In genomic region chr3:94162700-94163099, GRCh38 we compare ENCODE assay signal across 11 cellular contexts.
DNase-seq lines count a peak whose midpoint lies in the region; ATAC-seq and TF ChIP-seq lines count a peak whose summit lies in the region.
"Had no signal": no experiment of that assay in that cellular context is flagged by ENCODE, and none has a peak within 500 bp of the region (broad histone marks: within the 10 kb centered on the region; RNA-seq: fewer than 3 reads in every experiment).

No MANE protein-coding gene starts in this region.

- ATAC-seq in GM18858 (IDR thresholded peaks at IDR 0.05; ENCODE audit: unreplicated experiment) = peak; percentile 88

- peak overlapping the region; percentile 31; the same call in 1 of the 2 replicates for H2AFZ ChIP-seq in OCI-LY3 (ENCODE audit: low read depth, low read length)

- no peak overlapping the region for H3K9ac ChIP-seq in OCI-LY3 (ENCODE audit: low read length)

- no peaks in the 10 kb centered on the region for H3K79me2 ChIP-seq in OCI-LY3 (ENCODE audit: low read length)

- H4K20me1 ChIP-seq in OCI-LY3 (ENCODE audit: insufficient read depth, low read length) = no peaks in the 10 kb centered on the region

- H3K27me3 ChIP-seq in OCI-LY3 (ENCODE audit: low read depth, low read length) = no peaks in the 10 kb centered on the region

- peak; percentile 81 for DNase-seq in islet precursor cell
- no peak for DNase-seq in NCI-H1436 treated with DMSO at 0.1 percent for 48 hours (lab: John Stamatoyannopoulos, UW)
- DNase-seq in OCI-M2 (lab: John Stamatoyannopoulos, UW; ENCODE audit: unreplicated experiment) = no peak
- no peak for DNase-seq in activated CD4-positive, alpha-beta T cell treated with anti-CD3 and anti-CD28 coated beads for 4 hours
- DNase-seq: activated CD4-positive, CD25-positive, alpha-beta regulatory T cell treated with anti-CD3 and anti-CD28 coated beads, Interleukin-2, amount 50 U/mL, for 72 hours; NCI-H1694 treated with DMSO at 0.1 percent for 48 hours had no signal

- H3K9me3 ChIP-seq in HEK293 (ENCODE audit: control insufficient read depth, insufficient read depth, low read depth, low read length) (no peaks in the 10 kb centered on the region), OCI-LY3 (ENCODE audit: insufficient read depth, low read length) (no peaks in the 10 kb centered on the region)

- TF ChIP-seq CTCF in HEK293 (tag by site-specific recombination; IDR thresholded peaks at IDR 0.05) = no peak
- TF ChIP-seq CTCF in OCI-LY3 (IDR thresholded peaks at IDR 0.05; ENCODE audit: low read depth, low read length) = no peak

- POLR2A ChIA-PET in HEK293 (lab: Yijun Ruan, JAX) = interaction anchor here (1.0 kb wide), 1 partner anchor 16 kb away, joined by 3 read pairs; no protein-coding TSS in a partner anchor

- H3K4me3 ChIP-seq in HEK293 (ENCODE audit: low read depth, low read length) (no peak overlapping the region), OCI-LY3 (ENCODE audit: low read length) (no peak overlapping the region)
- H3K4me3 ChIP-seq: coronary artery, lung had no signal

- CTCF ChIA-PET in HEK293 (lab: Yijun Ruan, JAX) = no interaction called here

- H3K27ac ChIP-seq in HEK293 (ENCODE audit: extremely low read depth, low read depth, low read length) (no peak overlapping the region), OCI-LY3 (ENCODE audit: low read length) (no peak overlapping the region)
- H3K27ac ChIP-seq: coronary artery had no signal

- H3K36me3 ChIP-seq in HEK293 (ENCODE audit: control insufficient read depth in 2 of 2, insufficient read depth in 1 of 2, low read length in 2 of 2) (no peaks in the 10 kb centered on the region), OCI-LY3 (replicated peaks; ENCODE audit: low read depth, low read length) (no peaks in the 10 kb centered on the region)

- peak overlapping the region; percentile 8 for H3K4me2 ChIP-seq in OCI-LY3 (ENCODE audit: low read length)

- peaks cover 5% of the 10 kb centered on the region; the same call in 1 of the 2 replicates for H3K4me1 ChIP-seq in HEK293 (ENCODE audit: control insufficient read depth, insufficient read depth, low read length)
- H3K4me1 ChIP-seq in OCI-LY3 (ENCODE audit: low read length) = peaks cover 13% of the 10 kb centered on the region

TF ChIP-seq in HEK293, 187 proteins besides CTCF, POLR2A, EP300 and RAD21:
- TF ChIP-seq SETDB1 (IDR thresholded peaks at IDR 0.05; ENCODE audit: insufficient read length, low read length) (peak; percentile 91), ZNF623 (tag by site-specific recombination; IDR thresholded peaks at IDR 0.05) (no peak), YY2 (tag by site-specific recombination; IDR thresholded peaks at IDR 0.05) (peak; percentile 41; the same call in 1 of the 2 replicates), ZNF518A (tag by site-specific recombination; conservative IDR thresholded peaks at IDR 0.05; ENCODE audit: low read depth) (0 out of 2 replicates have a peak, but pooled peaks have one; percentile 24), TRIM28 (IDR thresholded peaks at IDR 0.05; ENCODE audit: borderline replicate concordance, low read length) (peak; percentile 55; the same call in 1 of the 2 replicates), ZNF629 (tag by site-specific recombination; IDR thresholded peaks at IDR 0.05) (0 out of 2 replicates have a peak, but pooled peaks have one; percentile 14), ZNF311 (tag by site-specific recombination; IDR thresholded peaks at IDR 0.05; ENCODE audit: borderline replicate concordance) (no peak), ZNF335 (tag by site-specific recombination; conservative IDR thresholded peaks at IDR 0.05) (0 out of 2 replicates have a peak, but pooled peaks have one; percentile 27), ZNF10 (tag by site-specific recombination; IDR thresholded peaks at IDR 0.05) (peak; percentile 69), ZBTB11 (tag by site-specific recombination; conservative IDR thresholded peaks at IDR 0.05; ENCODE audit: low read depth) (peak; percentile 87)
